Comparison of ENCODE assay signal across 8 cellular contexts in genomic region chr2:190649035-190649797, GRCh38. TPM values are rescaled to one million over a fixed set of nuclear protein-coding genes. Genes with fewer than 3 reads are reported as not detected.
A peak's percentile ranks its signal among the peaks of the same experiment; 100 is the strongest.
DNase-seq lines count a peak whose midpoint lies in the region; ATAC-seq and TF ChIP-seq lines count a peak whose summit lies in the region.

Gene NAB1, plus strand, starts transcription at chr2:190649083. Its CDS starts 10,094 bp downstream, at chr2:190659177.

- no peaks in the 10 kb centered on the region for H3K36me3 Mint-ChIP-seq in activated T-cell treated with anti-CD3 and anti-CD28 coated beads, Interleukin-2, amount 50 U/mL, for 4 hours (ENCODE audit: insufficient read depth)
- no peaks in the 10 kb centered on the region for H3K36me3 Mint-ChIP-seq in nephron progenitor cell (ENCODE audit: low read depth)

- peaks cover 48% of the 10 kb centered on the region for H3K4me1 Mint-ChIP-seq in activated T-cell treated with anti-CD3 and anti-CD28 coated beads, Interleukin-2, amount 50 U/mL, for 4 hours (ENCODE audit: low read depth)
- peaks cover 34% of the 10 kb centered on the region for H3K4me1 Mint-ChIP-seq in nephron progenitor cell
- peaks cover 33% of the 10 kb centered on the region for H3K4me1 Mint-ChIP-seq in stimulated activated naive CD8-positive, alpha-beta T cell treated with anti-CD3 and anti-CD28 coated beads, Interleukin-15, amount 100 ng/mL, for 72 hours

- DNase-seq in NK-92 treated with Interleukin-12 subunit alpha and Interleukin-12 subunit beta, amount 100 ng/mL, for 24 hours (lab: John Stamatoyannopoulos, UW), result peak; percentile 71
- no peak for DNase-seq in NK-92 (lab: John Stamatoyannopoulos, UW; ENCODE audit: unreplicated experiment)
- peak; percentile 20 for DNase-seq in NOMO-1 treated with dmso at 0.1 percent for 144 hours (lab: John Stamatoyannopoulos, UW; ENCODE audit: unreplicated experiment)
- DNase-seq in activated T-cell treated with anti-CD3 and anti-CD28 coated beads, Interleukin-2, amount 50 U/mL, for 4 hours, result peak; percentile 62
- peak; percentile 32 for DNase-seq in fibroblast of gingiva (ENCODE audit: low read depth)
- DNase-seq in nephron progenitor cell, result peak; percentile 70
- DNase-seq in stimulated activated naive CD8-positive, alpha-beta T cell treated with anti-CD3 and anti-CD28 coated beads, Interleukin-15, amount 100 ng/mL, for 72 hours, result peak; percentile 63 to 65

- TF ChIP-seq CTCF in nephron progenitor cell (IDR thresholded peaks at IDR 0.05), result no peak

- ATAC-seq in HG02981 (IDR thresholded peaks at IDR 0.05; ENCODE audit: unreplicated experiment), result peak; percentile 41
- peak; percentile 68 to 70 for ATAC-seq in activated T-cell treated with anti-CD3 and anti-CD28 coated beads, Interleukin-2, amount 50 U/mL, for 4 hours
- ATAC-seq in stimulated activated naive CD8-positive, alpha-beta T cell treated with anti-CD3 and anti-CD28 coated beads, Interleukin-15, amount 100 ng/mL, for 72 hours, result peak; percentile 75

- H3K27ac Mint-ChIP-seq in nephron progenitor cell, result peak within 1 kb of the TSS; percentile 73
- H3K27ac Mint-ChIP-seq in stimulated activated naive CD8-positive, alpha-beta T cell treated with anti-CD3 and anti-CD28 coated beads, Interleukin-15, amount 100 ng/mL, for 72 hours, result peak within 1 kb of the TSS; percentile 94

- no peaks in the 10 kb centered on the region for H3K27me3 Mint-ChIP-seq in activated T-cell treated with anti-CD3 and anti-CD28 coated beads, Interleukin-2, amount 50 U/mL, for 4 hours (ENCODE audit: low read depth)
- H3K27me3 Mint-ChIP-seq in nephron progenitor cell (ENCODE audit: low read depth, poor library complexity), result peaks cover 11% of the 10 kb centered on the region
- H3K27me3 Mint-ChIP-seq in stimulated activated naive CD8-positive, alpha-beta T cell treated with anti-CD3 and anti-CD28 coated beads, Interleukin-15, amount 100 ng/mL, for 72 hours, result no peaks in the 10 kb centered on the region

- H3K4me3 Mint-ChIP-seq in activated T-cell treated with anti-CD3 and anti-CD28 coated beads, Interleukin-2, amount 50 U/mL, for 4 hours, result peak within 1 kb of the TSS; percentile 98
- H3K4me3 Mint-ChIP-seq in nephron progenitor cell, result peak within 1 kb of the TSS; percentile 96
- peak within 1 kb of the TSS; percentile 90 to 96 for H3K4me3 Mint-ChIP-seq in stimulated activated naive CD8-positive, alpha-beta T cell treated with anti-CD3 and anti-CD28 coated beads, Interleukin-15, amount 100 ng/mL, for 72 hours

- no peaks in the 10 kb centered on the region for H3K9me3 Mint-ChIP-seq in activated T-cell treated with anti-CD3 and anti-CD28 coated beads, Interleukin-2, amount 50 U/mL, for 4 hours
- H3K9me3 Mint-ChIP-seq in nephron progenitor cell, result no peaks in the 10 kb centered on the region
- no peaks in the 10 kb centered on the region for H3K9me3 Mint-ChIP-seq in stimulated activated naive CD8-positive, alpha-beta T cell treated with anti-CD3 and anti-CD28 coated beads, Interleukin-15, amount 100 ng/mL, for 72 hours

RNA-seq across cellular contexts. Expression of gene NAB1, which starts in this region (rescaled TPM):
- total RNA-seq in activated T-cell treated with anti-CD3 and anti-CD28 coated beads, Interleukin-2, amount 50 U/mL, for 4 hours, result 10 to 100 TPM; 27.0 to 36.4 (median 33.8) TPM
